ENCODE assay signal across 1 cellular context in the genomic region with DNA sequence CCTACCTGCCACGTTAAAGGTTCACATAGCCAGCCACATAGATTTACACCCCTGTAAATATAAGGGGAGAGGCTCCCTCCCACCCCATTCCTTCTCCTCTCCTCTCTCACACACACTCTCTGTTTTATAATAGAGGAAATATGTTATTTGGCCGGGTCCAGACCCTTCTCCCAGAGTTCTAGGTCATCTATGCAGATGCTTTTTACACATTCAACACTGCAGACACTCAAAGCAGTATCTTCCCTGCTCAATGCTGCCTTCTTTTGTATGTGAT.
TF ChIP-seq lines count a peak whose summit lies in the region.

No MANE protein-coding gene starts in this region.

TF ChIP-seq in IMR-90, 13 proteins besides CTCF, POLR2A, EP300 and RAD21 (continued from another document):
- TF ChIP-seq ELK1 (IDR thresholded peaks at IDR 0.05; ENCODE audit: borderline replicate concordance, low read depth, low read length) (no peak), CEBPB (IDR thresholded peaks at IDR 0.05; ENCODE audit: low read depth, low read length) (no peak)
